1 cellular context compared by ENCODE assay signal in genomic region chr16:65510850-65511249, GRCh38.
TF ChIP-seq lines count a peak whose summit lies in the region.

No MANE protein-coding gene starts in this region.

TF ChIP-seq in IMR-90, 13 proteins besides CTCF, POLR2A, EP300 and RAD21 (continued from another document):
- TF ChIP-seq BHLHE40 (IDR thresholded peaks at IDR 0.05; ENCODE audit: low read depth, low read length) (no peak), MAFK (IDR thresholded peaks at IDR 0.05; ENCODE audit: low read depth, low read length) (no peak)
